In the genomic region with DNA sequence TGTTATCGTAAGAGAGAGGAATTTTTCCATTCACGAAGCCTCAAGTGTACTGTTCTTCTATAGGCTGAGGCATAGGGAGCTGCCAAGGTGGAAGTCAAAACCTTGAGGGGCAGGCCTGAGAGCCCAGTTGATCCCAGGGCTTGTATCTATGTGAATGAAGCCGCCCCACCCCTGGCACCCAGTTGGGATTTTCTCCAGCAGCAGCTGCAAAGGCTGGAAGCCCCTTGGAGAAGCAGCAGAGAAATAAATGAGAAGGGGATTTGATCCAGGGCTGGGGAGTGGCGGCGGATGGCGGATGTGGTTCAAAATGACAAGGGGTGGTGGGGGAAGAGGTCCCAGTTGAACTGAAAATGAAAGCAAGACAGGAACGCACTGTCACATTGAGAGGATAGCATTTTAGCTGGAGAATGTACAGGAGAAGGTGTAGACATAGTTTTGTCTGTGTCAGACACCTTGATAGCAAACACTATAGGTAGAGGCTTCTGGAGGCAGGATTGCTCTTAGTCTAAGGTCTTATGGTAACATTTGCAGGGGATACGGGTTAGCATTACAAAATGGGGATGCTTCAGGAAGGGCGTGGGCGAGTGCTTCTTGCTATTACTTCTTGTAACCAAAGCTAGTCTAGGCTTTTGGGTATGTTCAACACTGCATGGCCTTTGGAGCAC, we compare ENCODE assay signal across 8 cellular contexts. TPM values are rescaled to one million over a fixed set of nuclear protein-coding genes. Genes with fewer than 3 reads are reported as not detected.
DNase-seq lines count a peak whose midpoint lies in the region; ATAC-seq and TF ChIP-seq lines count a peak whose summit lies in the region.

No MANE protein-coding gene starts in this region.

- H4K20me1 ChIP-seq in osteoblast (ENCODE audit: insufficient read depth, low read length): no peaks in the 10 kb centered on the region

- H3K4me3 ChIP-seq in osteoblast (ENCODE audit: insufficient read depth, low read length): no peak overlapping the region

- CTCF ChIA-PET in activated CD8-positive, alpha-beta T cell treated with anti-CD3 and anti-CD28 coated beads, Interleukin-2, amount 10 ng/mL, durations not matched to agents 7 days and 5 days (lab: Charles Lee): interaction anchor here (0.8 to 1.1 kb wide), 2 partner anchors 10 to 11 kb away, joined by 3 read pairs; no protein-coding TSS in a partner anchor

- H3K36me3 Mint-ChIP-seq in activated CD8-positive, alpha-beta T cell treated with anti-CD3 and anti-CD28 coated beads, Interleukin-2, amount 10 ng/mL, durations not matched to agents 7 days and 5 days (ENCODE audit: low read depth): peaks cover 37% of the 10 kb centered on the region
- H3K36me3 Mint-ChIP-seq in naive thymus-derived CD8-positive, alpha-beta T cell: peaks cover 0 to 3% (median 0%) of the 10 kb centered on the region in 3 donors
- H3K36me3 Mint-ChIP-seq in glutamatergic neuron (ENCODE audit: unreplicated experiment): no peaks in the 10 kb centered on the region

- H3K4me1 ChIP-seq in osteoblast (ENCODE audit: insufficient read depth, low read length): peaks cover 14% of the 10 kb centered on the region

- no peaks in the 10 kb centered on the region for H3K27me3 ChIP-seq in osteoblast (ENCODE audit: insufficient read depth, low read length)

- no peak overlapping the region for H2AFZ ChIP-seq in osteoblast (ENCODE audit: low read length)

- H3K27me3 Mint-ChIP-seq in activated CD8-positive, alpha-beta T cell treated with anti-CD3 and anti-CD28 coated beads, Interleukin-2, amount 10 ng/mL, durations not matched to agents 7 days and 5 days (ENCODE audit: low read depth): no peaks in the 10 kb centered on the region
- H3K27me3 Mint-ChIP-seq in naive thymus-derived CD8-positive, alpha-beta T cell: no peaks in the 10 kb centered on the region
- H3K27me3 Mint-ChIP-seq in glutamatergic neuron (ENCODE audit: unreplicated experiment): peaks cover 2% of the 10 kb centered on the region

- peak; percentile 75 for ATAC-seq in GM19467 (IDR thresholded peaks at IDR 0.05; ENCODE audit: unreplicated experiment)
- ATAC-seq in HG03460 (IDR thresholded peaks at IDR 0.05; ENCODE audit: unreplicated experiment): peak; percentile 81
- peak; percentile 84 for ATAC-seq in activated CD8-positive, alpha-beta T cell treated with anti-CD3 and anti-CD28 coated beads, Interleukin-2, amount 10 ng/mL, durations not matched to agents 7 days and 5 days
- ATAC-seq in naive thymus-derived CD8-positive, alpha-beta T cell: peak; percentile 72 to 78

- H3K27ac Mint-ChIP-seq in activated CD8-positive, alpha-beta T cell treated with anti-CD3 and anti-CD28 coated beads, Interleukin-2, amount 10 ng/mL, durations not matched to agents 7 days and 5 days: peak overlapping the region; percentile 99
- H3K27ac Mint-ChIP-seq in naive thymus-derived CD8-positive, alpha-beta T cell: peak overlapping the region; percentile 91 to 100 (median 95)
- H3K27ac Mint-ChIP-seq in glutamatergic neuron (ENCODE audit: unreplicated experiment): no peak overlapping the region

- peaks cover 76% of the 10 kb centered on the region for H3K4me1 Mint-ChIP-seq in activated CD8-positive, alpha-beta T cell treated with anti-CD3 and anti-CD28 coated beads, Interleukin-2, amount 10 ng/mL, durations not matched to agents 7 days and 5 days (ENCODE audit: low read depth)
- peaks cover 33 to 87% (median 73%) of the 10 kb centered on the region in 4 donors for H3K4me1 Mint-ChIP-seq in naive thymus-derived CD8-positive, alpha-beta T cell
- peaks cover 17% of the 10 kb centered on the region for H3K4me1 Mint-ChIP-seq in glutamatergic neuron (ENCODE audit: low read depth, unreplicated experiment)

- H3K4me3 Mint-ChIP-seq in activated CD8-positive, alpha-beta T cell treated with anti-CD3 and anti-CD28 coated beads, Interleukin-2, amount 10 ng/mL, durations not matched to agents 7 days and 5 days: peak overlapping the region; percentile 95
- H3K4me3 Mint-ChIP-seq in naive thymus-derived CD8-positive, alpha-beta T cell: peak overlapping the region; percentile 80 to 96 (median 86)
- no peak overlapping the region for H3K4me3 Mint-ChIP-seq in glutamatergic neuron (ENCODE audit: unreplicated experiment)

- H3K4me2 ChIP-seq in osteoblast (ENCODE audit: insufficient read depth, low read length): no peak overlapping the region

- H3K9me3 ChIP-seq in osteoblast (ENCODE audit: low read depth, low read length): no peaks in the 10 kb centered on the region

- POLR2A ChIA-PET in activated CD8-positive, alpha-beta T cell treated with anti-CD3 and anti-CD28 coated beads, Interleukin-2, amount 10 ng/mL, durations not matched to agents 7 days and 5 days (lab: Charles Lee): interaction anchor here (0.7 to 12.2 kb wide), 3 partner anchors 23 to 42 kb away, joined by 3 to 155 read pairs (median 3); partner anchors contain the start of gene DOCK11
- POLR2A ChIA-PET in naive thymus-derived CD8-positive, alpha-beta T cell (lab: Charles Lee): interaction anchor here (1.0 to 11.2 kb wide), 7 partner anchors 8 to 96 kb away, joined by 3 to 121 read pairs (median 3); partner anchors contain the start of gene DOCK11

- TF ChIP-seq CTCF in glutamatergic neuron (IDR thresholded peaks at IDR 0.05; ENCODE audit: partially characterized antibody, unreplicated experiment) (no peak), osteoblast (IDR thresholded peaks at IDR 0.05; ENCODE audit: extremely low read depth, low read depth, low read length) (no peak)

- no peaks in the 10 kb centered on the region for H3K36me3 ChIP-seq in osteoblast (ENCODE audit: insufficient read depth, low read length)

- H3K9me3 Mint-ChIP-seq in activated CD8-positive, alpha-beta T cell treated with anti-CD3 and anti-CD28 coated beads, Interleukin-2, amount 10 ng/mL, durations not matched to agents 7 days and 5 days (ENCODE audit: insufficient read depth): no peaks in the 10 kb centered on the region
- no peaks in the 10 kb centered on the region for H3K9me3 Mint-ChIP-seq in naive thymus-derived CD8-positive, alpha-beta T cell
- H3K9me3 Mint-ChIP-seq in glutamatergic neuron (ENCODE audit: unreplicated experiment): no peaks in the 10 kb centered on the region

- H3K79me2 ChIP-seq in osteoblast (ENCODE audit: insufficient read depth, low read length): no peaks in the 10 kb centered on the region

- no peak overlapping the region for H3K27ac ChIP-seq in osteoblast (ENCODE audit: low read depth, low read length)

- DNase-seq in activated CD8-positive, alpha-beta T cell treated with anti-CD3 and anti-CD28 coated beads, Interleukin-2, amount 10 ng/mL, durations not matched to agents 7 days and 5 days: peak; percentile 73
- DNase-seq in naive thymus-derived CD8-positive, alpha-beta T cell: peak; percentile 21 to 72 (median 46)
- no peak for DNase-seq in glutamatergic neuron
- DNase-seq in NCI-H526 treated with DMSO at 0.1 percent for 48 hours (lab: John Stamatoyannopoulos, UW): no peak
- no peak for DNase-seq in osteoblast (ENCODE audit: insufficient read length, low spot score, missing footprints)
- DNase-seq in dermis blood vessel endothelial cell: no peak

RNA-seq across cellular contexts. Expression of gene DOCK11, which starts 32.6 kb away (rescaled TPM):
- 10 to 100 TPM; 62.6 to 66.0 TPM for total RNA-seq in activated CD8-positive, alpha-beta T cell treated with anti-CD3 and anti-CD28 coated beads, Interleukin-2, amount 10 ng/mL, durations not matched to agents 7 days and 5 days
- total RNA-seq in naive thymus-derived CD8-positive, alpha-beta T cell: 100 to 1,000 TPM; 110 to 116 TPM
- polyA plus RNA-seq in naive thymus-derived CD8-positive, alpha-beta T cell: 10 to 100 TPM; 20.9 to 26.6 (median 24.1) TPM
- total RNA-seq in glutamatergic neuron (ENCODE audit: unreplicated experiment): 53.1 TPM
- 26.4 and 29.5 TPM in 2 replicates for total RNA-seq in osteoblast
- 0.42 and 0.51 TPM in 2 replicates for total RNA-seq in dermis blood vessel endothelial cell

Comparison
In these comparisons a context has a peak if more than half of its experiments do, and no peak if none do; other contexts are left out.
1. DNase-seq: peak in activated CD8-positive, alpha-beta T cell treated with anti-CD3 and anti-CD28 coated beads, Interleukin-2, amount 10 ng/mL, durations not matched to agents 7 days and 5 days (single experiment) and naive thymus-derived CD8-positive, alpha-beta T cell (10 of 10); none in glutamatergic neuron (single experiment), NCI-H526 treated with DMSO at 0.1 percent for 48 hours (single experiment), osteoblast (single experiment) and dermis blood vessel endothelial cell (single experiment).
2. RNA of gene DOCK11, which starts 32.6 kb away (total RNA-seq): 110 to 116 TPM in naive thymus-derived CD8-positive, alpha-beta T cell, 62.6 to 66.0 TPM in activated CD8-positive, alpha-beta T cell treated with anti-CD3 and anti-CD28 coated beads, Interleukin-2, amount 10 ng/mL, durations not matched to agents 7 days and 5 days, 53.1 TPM in glutamatergic neuron (single experiment) and 26.4 to 29.5 TPM in osteoblast; 0.42 to 0.51 TPM in dermis blood vessel endothelial cell; every median in the first group is over 10 times any median in the second.
3. Peak in every context shown above with its lines, with median percentiles within 50 percentile points of each other: ATAC-seq.